In genomic region chr2:69816923-69817542, GRCh38 we compare ENCODE assay signal across 8 cellular contexts. TPM values are rescaled to one million over a fixed set of nuclear protein-coding genes. Genes with fewer than 3 reads are reported as not detected.
DNase-seq lines count a peak whose midpoint lies in the region; ATAC-seq and TF ChIP-seq lines count a peak whose summit lies in the region.

No MANE protein-coding gene starts in this region.

- no peak overlapping the region for H3K4me3 ChIP-seq in KMS-11 (IDR thresholded peaks at IDR 0.05; ENCODE audit: insufficient read depth, low read depth, low read length)
- H3K4me3 ChIP-seq in PC-3 (ENCODE audit: low read length): no peak overlapping the region
- H3K4me3 ChIP-seq in esophagus squamous epithelium: no peak overlapping the region
- H3K4me3 ChIP-seq in neural cell (ENCODE audit: low read length): no peak overlapping the region
- H3K4me3 ChIP-seq in stomach: no peak overlapping the region

- H3K4me2 ChIP-seq in KMS-11 (peak overlapping the region; percentile 29; the same call in 1 of the 2 replicates), PC-3 (ENCODE audit: low read length) (peak overlapping the region; percentile 21; the same call in 1 of the 2 replicates), neural cell (ENCODE audit: low read length) (no peak overlapping the region)

- peak; percentile 70 for DNase-seq in GM04504 (ENCODE audit: low read depth)
- DNase-seq in PC-3: peak; percentile 97
- DNase-seq in activated T-cell treated with anti-CD3 and anti-CD28 coated beads for 48 hours (ENCODE audit: low read depth): peak; percentile 54
- DNase-seq in esophagus squamous epithelium (lab: John Stamatoyannopoulos, UW): peak; percentile 26
- peak; percentile 81 for DNase-seq in stomach

- H2AFZ ChIP-seq in KMS-11 (ENCODE audit: low read depth) (no peak overlapping the region), PC-3 (ENCODE audit: low read length) (no peak overlapping the region), neural cell (ENCODE audit: low read depth, low read length) (no peak overlapping the region)

- H3K9ac ChIP-seq in KMS-11 (no peak overlapping the region), PC-3 (ENCODE audit: low read length) (no peak overlapping the region), neural cell (ENCODE audit: low read length) (no peak overlapping the region)

- no peaks in the 10 kb centered on the region for H3K36me3 ChIP-seq in KMS-11 (ENCODE audit: insufficient read depth)
- H3K36me3 ChIP-seq in PC-3 (ENCODE audit: low read depth, low read length): no peaks in the 10 kb centered on the region; the same call in 1 of the 2 replicates
- H3K36me3 ChIP-seq in esophagus squamous epithelium: peaks cover 5 to 81% (median 16%) of the 10 kb centered on the region in 3 donors
- no peaks in the 10 kb centered on the region for H3K36me3 ChIP-seq in neural cell (ENCODE audit: insufficient read depth, low read length)
- peaks cover 27 to 84% (median 81%) of the 10 kb centered on the region in 4 donors for H3K36me3 ChIP-seq in stomach

- BruUV-seq in PC-3 (replicated peaks; lab: Mats Ljungman, UMichigan): no TSS peak

- peak; percentile 77 for TF ChIP-seq RAD21 in neural cell (conservative IDR thresholded peaks at IDR 0.05)

- H3F3A ChIP-seq in PC-3 (ENCODE audit: low read length, unreplicated experiment): no peaks in the 10 kb centered on the region
- H3F3A ChIP-seq in neural cell (ENCODE audit: insufficient read depth, low read length, poor library complexity, severe bottlenecking): no peaks in the 10 kb centered on the region

- CTCF ChIA-PET in PC-3 (lab: Charles Lee): interaction anchor here (0.5 to 4.7 kb wide), 9 partner anchors 11 to 301 kb away, joined by 3 to 89 read pairs (median 3); partner anchors contain the start of gene ANXA4

- WGBS in esophagus squamous epithelium, 2 donors: 18 to 24% methylated on average over 3 of the region's 3 CpGs
- 17 to 24% (median 22%) methylated on average over 3 of the region's 3 CpGs for WGBS in stomach, 5 donors

- no peak for TF ChIP-seq EP300 in neural cell (conservative IDR thresholded peaks at IDR 0.05; ENCODE audit: poor library complexity, severe bottlenecking)
- TF ChIP-seq EP300 in stomach (IDR thresholded peaks at IDR 0.05): no peak

- no peaks in the 10 kb centered on the region for H3K9me3 ChIP-seq in PC-3 (ENCODE audit: low read length)
- no peaks in the 10 kb centered on the region for H3K9me3 ChIP-seq in esophagus squamous epithelium
- no peaks in the 10 kb centered on the region for H3K9me3 ChIP-seq in neural cell (ENCODE audit: low read length)
- no peaks in the 10 kb centered on the region for H3K9me3 ChIP-seq in stomach

- H3K4me1 ChIP-seq in KMS-11 (ENCODE audit: low read depth, poor library complexity, severe bottlenecking) (peaks cover 14% of the 10 kb centered on the region), PC-3 (ENCODE audit: insufficient read depth, low read length) (peaks cover 13% of the 10 kb centered on the region), esophagus squamous epithelium (peaks cover 0 to 16% (median 0%) of the 10 kb centered on the region in 3 donors), stomach (peaks cover 0 to 13% (median 5%) of the 10 kb centered on the region in 4 donors)

- H3K79me2 ChIP-seq in KMS-11 (ENCODE audit: insufficient read depth, low read depth) (no peaks in the 10 kb centered on the region), PC-3 (ENCODE audit: low read length) (no peaks in the 10 kb centered on the region), neural cell (replicated peaks; ENCODE audit: insufficient read depth, low read length) (no peaks in the 10 kb centered on the region)

- no peaks in the 10 kb centered on the region for H3K27me3 ChIP-seq in KMS-11 (ENCODE audit: insufficient read depth, low read depth)
- no peaks in the 10 kb centered on the region for H3K27me3 ChIP-seq in PC-3 (ENCODE audit: low read length)
- H3K27me3 ChIP-seq in esophagus squamous epithelium: no peaks in the 10 kb centered on the region
- no peaks in the 10 kb centered on the region for H3K27me3 ChIP-seq in neural cell (ENCODE audit: insufficient read depth, low read depth, low read length)
- no peaks in the 10 kb centered on the region for H3K27me3 ChIP-seq in stomach

- no peak for TF ChIP-seq POLR2A in esophagus squamous epithelium (IDR thresholded peaks at IDR 0.05)
- no peak for TF ChIP-seq POLR2A in stomach (IDR thresholded peaks at IDR 0.05)

- TF ChIP-seq CTCF in KMS-11 (conservative IDR thresholded peaks at IDR 0.05; ENCODE audit: low read depth, low read length): peak; percentile 97
- TF ChIP-seq CTCF in PC-3 (conservative IDR thresholded peaks at IDR 0.05; ENCODE audit: low read depth, low read length): peak; percentile 94
- TF ChIP-seq CTCF in esophagus squamous epithelium (IDR thresholded peaks at IDR 0.05): peak; percentile 84 to 99 (median 97)
- peak; percentile 88 for TF ChIP-seq CTCF in neural cell (IDR thresholded peaks at IDR 0.05; ENCODE audit: poor library complexity, severe bottlenecking)
- peak in 5 of 7 experiments; percentile 92 to 99 (median 96) for TF ChIP-seq CTCF in stomach (IDR thresholded peaks at IDR 0.05)

- H3K27ac ChIP-seq in KMS-11 (no peak overlapping the region), PC-3 (ENCODE audit: low read length) (no peak overlapping the region), esophagus squamous epithelium (peak overlapping the region in 2 of 4 donors; percentile 11 to 36), neural cell (ENCODE audit: low read length) (no peak overlapping the region), stomach (no peak overlapping the region)

- H4K20me1 ChIP-seq in KMS-11 (ENCODE audit: insufficient read depth): no peaks in the 10 kb centered on the region
- no peaks in the 10 kb centered on the region for H4K20me1 ChIP-seq in PC-3 (ENCODE audit: low read length)
- H4K20me1 ChIP-seq in neural cell (ENCODE audit: insufficient read depth): no peaks in the 10 kb centered on the region

- POLR2A ChIA-PET in PC-3 (lab: Charles Lee; ENCODE audit: unreplicated experiment): interaction anchor here (1.0 kb wide), 1 partner anchor 92 kb away, joined by 7 read pairs; no protein-coding TSS in a partner anchor

- peak; percentile 56 for ATAC-seq in PC-3
- no peak for ATAC-seq in HG03108 (IDR thresholded peaks at IDR 0.05; ENCODE audit: unreplicated experiment)

- H3K9me2 ChIP-seq in PC-3 (replicated peaks; ENCODE audit: low read length) (no peaks in the 10 kb centered on the region), neural cell (ENCODE audit: insufficient read depth, low read length) (no peaks in the 10 kb centered on the region)

- intact Hi-C loops in PC-3 (cut with micrococcal nuclease): loop anchor here (1.0 to 5.0 kb wide), 3 partner anchors 45 to 93 kb away; no protein-coding TSS in a partner anchor
- intact Hi-C loops in esophagus squamous epithelium (cut with DNase I): loop anchor here (2.0 kb wide), 1 partner anchor 92 kb away; no protein-coding TSS in a partner anchor
- intact Hi-C loops in stomach (cut with DNase I; ENCODE audit: low total_unique reads): loop anchor here (5.0 kb wide), 1 partner anchor 95 kb away; no protein-coding TSS in a partner anchor

TF ChIP-seq in neural cell, 6 proteins besides CTCF, POLR2A, EP300 and RAD21:
- no peak for TF ChIP-seq POLR2AphosphoS5 (IDR thresholded peaks at IDR 0.05)
- no peak for TF ChIP-seq REST (IDR thresholded peaks at IDR 0.05; ENCODE audit: borderline replicate concordance)
- TF ChIP-seq MXI1 (conservative IDR thresholded peaks at IDR 0.05; ENCODE audit: poor library complexity, severe bottlenecking): no peak
- TF ChIP-seq EZH2 (IDR thresholded peaks at IDR 0.05; ENCODE audit: borderline replicate concordance, insufficient read depth, low read length, poor library complexity, severe bottlenecking): no peak
- TF ChIP-seq SMC3 (conservative IDR thresholded peaks at IDR 0.05; ENCODE audit: poor library complexity): peak; percentile 94

RNA-seq across cellular contexts. Expression of gene GMCL1, which starts 12.4 kb away (rescaled TPM):
- total RNA-seq in PC-3 (2014; rRNA removed) (12.7 TPM in 2 replicates), esophagus squamous epithelium (10 to 100 TPM; 11.9 to 15.6 (median 13.4) TPM), stomach (10 to 100 TPM in 2 of 5 donors, 1 to 10 TPM in 3; 1.2 to 23.1 (median 4.9) TPM)
- polyA plus RNA-seq in neural cell (18.2 and 18.8 TPM in 2 replicates), stomach (1 to 10 TPM; 4.7 to 7.9 (median 7.0) TPM)
- polyA minus RNA-seq in neural cell: 16.3 and 19.3 TPM in 2 replicates

Comparison
In these comparisons a context has a peak if more than half of its experiments do, and no peak if none do; other contexts are left out.
1. DNase-seq: peak in every context shown above with its lines; median percentile 97 in PC-3; 81 in stomach; 70 in GM04504; 54 in activated T-cell treated with anti-CD3 and anti-CD28 coated beads for 48 hours; 26 in esophagus squamous epithelium.